Comparison of ENCODE assay signal across 24 cellular contexts in genomic region chr2:75545917-75546316, GRCh38. TPM values are rescaled to one million over a fixed set of nuclear protein-coding genes. Genes with fewer than 3 reads are reported as not detected.
"Had no signal": no experiment of that assay in that cellular context is flagged by ENCODE, and none has a peak within 500 bp of the region (broad histone marks: within the 10 kb centered on the region; RNA-seq: fewer than 3 reads in every experiment).

No MANE protein-coding gene starts in this region.

- H3K27me3 Mint-ChIP-seq: progenitor cell of endocrine pancreas had no signal

- H3K36me3 Mint-ChIP-seq: natural killer cell had no signal

- H3K4me2 ChIP-seq: hepatocyte, smooth muscle cell had no signal

- DNase-seq: dorsolateral prefrontal cortex; effector CD4-positive, alpha-beta T cell; foreskin keratinocyte; heart left ventricle; kidney; left lung; mesendoderm; natural killer cell; stimulated activated CD4-positive, alpha-beta T cell treated with anti-CD3 and anti-CD28 coated beads, Interleukin-12 subunit alpha, Interleukin-12 subunit beta, amount 100 ng/mL, for 4 hours; stimulated activated CD4-positive, alpha-beta T cell treated with anti-CD3 and anti-CD28 coated beads, Interleukin-1b, Interleukin-23, amount 100 ng/mL, for 48 hours; stimulated activated CD4-positive, alpha-beta T cell treated with anti-CD3 and anti-CD28 coated beads, Interleukin-4, amount 100 ng/mL, for 1 hour; stimulated activated CD8-positive, alpha-beta memory T cell treated with anti-CD3 and anti-CD28 coated beads, Interleukin-4, amount 100 ng/mL, for 48 hours; stimulated activated naive CD4-positive, alpha-beta T cell; stimulated activated naive CD8-positive, alpha-beta T cell treated with anti-CD3 and anti-CD28 coated beads, Interleukin-15, amount 100 ng/mL, for 72 hours; transverse colon had no signal

- H2AFZ ChIP-seq: hepatocyte, parathyroid adenoma had no signal

- H3K4me3 Mint-ChIP-seq: natural killer cell; stimulated activated naive CD8-positive, alpha-beta T cell treated with anti-CD3 and anti-CD28 coated beads, Interleukin-15, amount 100 ng/mL, for 72 hours had no signal

- H3K27ac ChIP-seq: dorsolateral prefrontal cortex, epithelial cell of prostate, foreskin keratinocyte, gastroesophageal sphincter, heart left ventricle, hepatocyte, left lung, neutrophil, parathyroid adenoma, suprapubic skin, transverse colon had no signal

- H3K9me3 ChIP-seq: gastroesophageal sphincter, heart left ventricle, left lung, neutrophil, suprapubic skin, transverse colon had no signal

- H3K36me3 ChIP-seq: gastroesophageal sphincter, heart left ventricle, left lung, neutrophil, suprapubic skin, transverse colon had no signal

- H3K4me1 ChIP-seq: foreskin keratinocyte, gastroesophageal sphincter, left lung, parathyroid adenoma, suprapubic skin, transverse colon had no signal

- H3K27ac Mint-ChIP-seq: natural killer cell, progenitor cell of endocrine pancreas had no signal

- H3K27me3 ChIP-seq: dorsolateral prefrontal cortex, foreskin keratinocyte, gastroesophageal sphincter, heart left ventricle, hepatocyte, left lung, suprapubic skin, transverse colon had no signal

- H3K4me3 ChIP-seq: dorsolateral prefrontal cortex, gastroesophageal sphincter, heart left ventricle, hepatocyte, left lung, smooth muscle cell, suprapubic skin, transverse colon had no signal

- H3K9ac ChIP-seq: parathyroid adenoma had no signal

RNA-seq across cellular contexts. Expression of gene EVA1A, which starts 14.8 kb away (rescaled TPM):
- total RNA-seq: natural killer cell, transverse colon had no signal
- polyA plus RNA-seq: neural cell had no signal
